Comparison of ENCODE assay signal across 10 cellular contexts in the genomic region with DNA sequence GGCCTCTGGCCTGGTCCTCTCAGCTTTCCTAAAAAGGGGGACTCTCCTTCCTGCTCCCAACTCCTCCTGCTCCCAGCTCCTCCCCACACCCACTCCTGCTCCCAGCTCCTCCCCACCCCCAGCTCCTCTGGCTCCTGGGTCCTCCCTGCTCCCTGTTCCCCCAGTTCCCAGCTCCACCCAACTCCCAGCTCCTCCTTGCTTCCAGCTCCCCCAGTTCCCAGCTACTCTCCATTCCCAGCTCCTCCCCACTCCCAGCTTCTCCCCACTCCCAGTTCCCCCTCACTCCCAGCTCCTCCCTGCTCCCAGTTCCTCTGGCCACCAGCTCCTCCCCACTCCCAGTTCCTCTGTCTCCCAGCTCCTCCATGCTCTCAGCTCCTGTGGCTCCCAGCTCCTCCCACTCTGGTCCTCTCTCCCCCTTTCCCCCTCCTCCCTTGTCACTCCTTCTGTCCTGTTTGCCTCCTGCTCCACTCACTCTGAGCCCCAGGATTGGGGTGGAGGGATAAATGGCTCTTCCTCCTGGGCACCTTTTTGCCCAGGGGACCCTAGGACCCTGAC.
"Had no signal": no experiment of that assay in that cellular context is flagged by ENCODE, and none has a peak within 500 bp of the region (broad histone marks: within the 10 kb centered on the region; RNA-seq: fewer than 3 reads in every experiment).

No MANE protein-coding gene starts in this region.

- FAIRE-seq: H54, HepG2 had no signal

- H2AFZ ChIP-seq: GM23248 had no signal

- ATAC-seq: HepG2 had no signal

- H3K4me3 Mint-ChIP-seq: H9, HFFc6, IgD-negative memory B cell had no signal

- H3K36me3 Mint-ChIP-seq: IgD-negative memory B cell had no signal

- DNase-seq: GM23248, GOT3, H9, HCEC 1CT, HFFc6, KG1 had no signal

- H3K27ac Mint-ChIP-seq: H9, HFFc6, IgD-negative memory B cell had no signal

- H3K4me3 ChIP-seq: GM23248 had no signal

- H3K4me1 Mint-ChIP-seq: H9, IgD-negative memory B cell had no signal

- H3K27me3 Mint-ChIP-seq: IgD-negative memory B cell had no signal

- H3K27ac ChIP-seq: GM23248, HL-60 had no signal

- H3K9ac ChIP-seq: GM23248 had no signal

- H3K9me3 Mint-ChIP-seq: H9, HFFc6, IgD-negative memory B cell had no signal
